Comparison of ENCODE assay signal across 23 cellular contexts in genomic region chr14:22282429-22282828, GRCh38.
A peak's percentile ranks its signal among the peaks of the same experiment; 100 is the strongest.
DNase-seq lines count a peak whose midpoint lies in the region; ATAC-seq, FAIRE-seq and TF ChIP-seq lines count a peak whose summit lies in the region.
"Had no signal": no experiment of that assay in that cellular context is flagged by ENCODE, and none has a peak within 500 bp of the region (broad histone marks: within the 10 kb centered on the region; RNA-seq: fewer than 3 reads in every experiment).

No MANE protein-coding gene starts in this region.

- no peak overlapping the region for H3K4me3 Mint-ChIP-seq in activated naive CD8-positive, alpha-beta T cell treated with anti-CD3 and anti-CD28 coated beads, Interleukin-2, amount 50 U/mL, for 24 hours
- H3K4me3 Mint-ChIP-seq: activated CD4-positive, alpha-beta memory T cell treated with anti-CD3 and anti-CD28 coated beads, Interleukin-2, amount 10 ng/mL, durations not matched to agents 7 days and 5 days; activated naive CD8-positive, alpha-beta T cell treated with anti-CD3 and anti-CD28 coated beads for 36 hours; CD4-positive, alpha-beta memory T cell; dendritic cell treated with granulocyte-macrophage colony-stimulating factor and Interleukin-4, amounts not matched to agents 40 ng/mL and 50 ng/mL, for 4 days; GM23338; stimulated activated naive CD8-positive, alpha-beta T cell treated with anti-CD3 and anti-CD28 coated beads, Interleukin-15, amount 100 ng/mL, for 72 hours had no signal

- peaks cover 0 to 3% of the 10 kb centered on the region in 2 experiments; a peak in 2 of 4 replicates for H3K27me3 ChIP-seq in GM12878 (replicated peaks in 1 of 2; ENCODE audit: control insufficient read depth in 2 of 2, insufficient read depth in 2 of 2, low read length in 1 of 2)
- H3K27me3 ChIP-seq: right lobe of liver, SJSA1, uterus had no signal

- peaks cover 19% of the 10 kb centered on the region for H3K4me1 Mint-ChIP-seq in activated naive CD8-positive, alpha-beta T cell treated with anti-CD3 and anti-CD28 coated beads, Interleukin-2, amount 50 U/mL, for 24 hours
- H3K4me1 Mint-ChIP-seq: activated CD4-positive, alpha-beta memory T cell treated with anti-CD3 and anti-CD28 coated beads, Interleukin-2, amount 10 ng/mL, durations not matched to agents 7 days and 5 days; activated naive CD8-positive, alpha-beta T cell treated with anti-CD3 and anti-CD28 coated beads for 36 hours; CD4-positive, alpha-beta memory T cell; stimulated activated naive CD8-positive, alpha-beta T cell treated with anti-CD3 and anti-CD28 coated beads, Interleukin-15, amount 100 ng/mL, for 72 hours had no signal

- TF ChIP-seq CTCF in GM12878 (IDR thresholded peaks at IDR 0.05 in 2 of 3, conservative IDR thresholded peaks at IDR 0.05 in 1 of 3; ENCODE audit: control insufficient read depth in 2 of 3, extremely low read depth in 1 of 3, insufficient read depth in 1 of 3, low read depth in 3 of 3, low read length in 3 of 3) = no peak

- H3K9me3 Mint-ChIP-seq in activated naive CD8-positive, alpha-beta T cell treated with anti-CD3 and anti-CD28 coated beads, Interleukin-2, amount 50 U/mL, for 24 hours = no peaks in the 10 kb centered on the region
- H3K9me3 Mint-ChIP-seq: activated CD4-positive, alpha-beta memory T cell treated with anti-CD3 and anti-CD28 coated beads, Interleukin-2, amount 10 ng/mL, durations not matched to agents 7 days and 5 days; activated naive CD8-positive, alpha-beta T cell treated with anti-CD3 and anti-CD28 coated beads for 36 hours; CD4-positive, alpha-beta memory T cell; GM23338; stimulated activated naive CD8-positive, alpha-beta T cell treated with anti-CD3 and anti-CD28 coated beads, Interleukin-15, amount 100 ng/mL, for 72 hours had no signal

- peak in 1 of 2 experiments; percentile 48; a peak in 1 of 4 replicates for TF ChIP-seq EP300 in GM12878 (IDR thresholded peaks at IDR 0.05; ENCODE audit: borderline replicate concordance in 1 of 2, control insufficient read depth in 1 of 2, low read depth in 2 of 2, low read length in 2 of 2)

- in situ Hi-C loops in GM12878 (cut with MboI) = no loop called here

- DNase-seq in GM12891 (ENCODE audit: insufficient read length, low spot score) (peak; percentile 8), NOMO-1 treated with DMSO at 0.1 percent for 48 hours (lab: John Stamatoyannopoulos, UW; ENCODE audit: unreplicated experiment) (peak; percentile 79), GM12878 (ENCODE audit: low read depth, low spot score) (no peak), NCI-H2107 (lab: John Stamatoyannopoulos, UW) (no peak)
- no peak for DNase-seq in activated CD8-positive, alpha-beta memory T cell treated with anti-CD3 and anti-CD28 coated beads, Interleukin-2, amount 50 U/mL, for 48 hours
- no peak for DNase-seq in activated naive CD8-positive, alpha-beta T cell treated with anti-CD3 and anti-CD28 coated beads, Interleukin-2, amount 50 U/mL, for 24 hours
- DNase-seq: activated CD4-positive, alpha-beta memory T cell treated with anti-CD3 and anti-CD28 coated beads, Interleukin-2, amount 10 ng/mL, durations not matched to agents 7 days and 5 days; activated naive CD8-positive, alpha-beta T cell treated with anti-CD3 and anti-CD28 coated beads for 36 hours; activated T-cell treated with anti-CD3 and anti-CD28 coated beads, Interleukin-2, amount 50 U/mL, for 48 hours; CD4-positive, alpha-beta memory T cell; DMS79; left ventricle myocardium superior; NCI-H187 treated with DMSO at 0.1 percent for 48 hours; right lobe of liver; stimulated activated naive CD8-positive, alpha-beta T cell treated with anti-CD3 and anti-CD28 coated beads, Interleukin-15, amount 100 ng/mL, for 72 hours; uterus had no signal

- no peaks in the 10 kb centered on the region for H3K79me2 ChIP-seq in GM12878 (ENCODE audit: control insufficient read depth, insufficient read depth, low read length)

- H3K27ac Mint-ChIP-seq in activated naive CD8-positive, alpha-beta T cell treated with anti-CD3 and anti-CD28 coated beads, Interleukin-2, amount 50 U/mL, for 24 hours = no peak overlapping the region
- H3K27ac Mint-ChIP-seq: activated CD4-positive, alpha-beta memory T cell treated with anti-CD3 and anti-CD28 coated beads, Interleukin-2, amount 10 ng/mL, durations not matched to agents 7 days and 5 days; activated naive CD8-positive, alpha-beta T cell treated with anti-CD3 and anti-CD28 coated beads for 36 hours; dendritic cell treated with granulocyte-macrophage colony-stimulating factor and Interleukin-4, amounts not matched to agents 40 ng/mL and 50 ng/mL, for 4 days; stimulated activated naive CD8-positive, alpha-beta T cell treated with anti-CD3 and anti-CD28 coated beads, Interleukin-15, amount 100 ng/mL, for 72 hours had no signal

- intact Hi-C loops in GM12878 (cut with micrococcal nuclease; ENCODE audit: unreplicated experiment) = loop anchor here (10.0 kb wide), 1 partner anchor 118 kb away; no protein-coding TSS in a partner anchor

- RAD21 ChIA-PET in GM12878 (lab: Charles Lee; ENCODE audit: unreplicated experiment) = interaction anchor here (0.8 to 2.1 kb wide), 4 partner anchors 61 to 288 kb away, joined by 3 to 6 read pairs (median 4); no protein-coding TSS in a partner anchor

- H3K4me3 ChIP-seq in GM12878 = no peak overlapping the region
- H3K4me3 ChIP-seq: GM23338, right lobe of liver, SJSA1, uterus had no signal

- CTCF ChIA-PET in GM12878 (lab: Yijun Ruan, JAX) = interaction anchor here (0.6 to 7.0 kb wide), 15 partner anchors 12 to 375 kb away, joined by 3 to 52 read pairs (median 4); no protein-coding TSS in a partner anchor

- POLR2A ChIA-PET in GM12878 (lab: Charles Lee) = interaction anchor here (0.7 kb wide), 1 partner anchor 177 kb away, joined by 4 read pairs; no protein-coding TSS in a partner anchor

- H3K9me3 ChIP-seq in GM12878 (replicated peaks; ENCODE audit: control insufficient read depth, insufficient read depth, low read length) = no peaks in the 10 kb centered on the region
- H3K9me3 ChIP-seq: right lobe of liver, SJSA1, uterus had no signal

- SMC1A ChIA-PET in GM12878 (lab: Charles Lee; ENCODE audit: uncharacterized antibody, unreplicated experiment) = interaction anchor here (1.0 to 6.2 kb wide), 11 partner anchors 20 to 288 kb away, joined by 3 to 36 read pairs (median 5); no protein-coding TSS in a partner anchor

- 7% methylated on average over 5 of the region's 5 CpGs for WGBS in GM12878 (ENCODE audit: insufficient coverage, insufficient replicate concordance, low lambda C conversion rate, missing lambda C conversion rate)

- H3K4me2 ChIP-seq in GM12878 (ENCODE audit: control insufficient read depth, insufficient read depth) = no peak overlapping the region
- H3K4me2 ChIP-seq: GM23338 had no signal

- peak; percentile 26 for FAIRE-seq in GM12891 (lab: Jason Lieb, UNC)
- FAIRE-seq in GM12878 (lab: Jason Lieb, UNC) = peak; percentile 56

- no peak for TF ChIP-seq POLR2A in GM12891 (IDR thresholded peaks at IDR 0.05; ENCODE audit: low read depth, low read length)
- no peak for TF ChIP-seq POLR2A in GM12878 (IDR thresholded peaks at IDR 0.05; ENCODE audit: low read depth, low read length)

- no peak for TF ChIP-seq RAD21 in GM12878 (IDR thresholded peaks at IDR 0.05; ENCODE audit: insufficient read depth, low read depth, low read length)

- no peak overlapping the region for H3K27ac ChIP-seq in GM12878 (ENCODE audit: control insufficient read depth, insufficient read depth)
- H3K27ac ChIP-seq: right lobe of liver, SJSA1, uterus, VCaP had no signal

- ATAC-seq in HG02852 (IDR thresholded peaks at IDR 0.05; ENCODE audit: unreplicated experiment) (peak; percentile 51), GM12878 (peak; percentile 93)
- ATAC-seq in activated CD4-positive, CD25-positive, alpha-beta regulatory T cell treated with anti-CD3 and anti-CD28 coated beads, Interleukin-2, amount 50 U/mL, for 24 hours = no peak
- ATAC-seq in activated naive CD8-positive, alpha-beta T cell treated with anti-CD3 and anti-CD28 coated beads, Interleukin-2, amount 50 U/mL, for 24 hours = no peak
- ATAC-seq: GM23338; left ventricle myocardium superior; PC-3; right lobe of liver; stimulated activated naive CD8-positive, alpha-beta T cell treated with anti-CD3 and anti-CD28 coated beads, Interleukin-15, amount 100 ng/mL, for 72 hours had no signal

- no peaks in the 10 kb centered on the region for H3K36me3 Mint-ChIP-seq in activated naive CD8-positive, alpha-beta T cell treated with anti-CD3 and anti-CD28 coated beads, Interleukin-2, amount 50 U/mL, for 24 hours (ENCODE audit: low read depth)
- H3K36me3 Mint-ChIP-seq: activated naive CD8-positive, alpha-beta T cell treated with anti-CD3 and anti-CD28 coated beads for 36 hours; CD4-positive, alpha-beta memory T cell had no signal

- H3K36me3 ChIP-seq in GM12878 (ENCODE audit: control insufficient read depth in 2 of 2, insufficient read depth in 2 of 2, low read length in 1 of 2) = no peaks in the 10 kb centered on the region
- H3K36me3 ChIP-seq: right lobe of liver, SJSA1, uterus had no signal

- no peaks in the 10 kb centered on the region for H3K27me3 Mint-ChIP-seq in activated naive CD8-positive, alpha-beta T cell treated with anti-CD3 and anti-CD28 coated beads, Interleukin-2, amount 50 U/mL, for 24 hours
- H3K27me3 Mint-ChIP-seq: activated CD4-positive, alpha-beta memory T cell treated with anti-CD3 and anti-CD28 coated beads, Interleukin-2, amount 10 ng/mL, durations not matched to agents 7 days and 5 days; activated naive CD8-positive, alpha-beta T cell treated with anti-CD3 and anti-CD28 coated beads for 36 hours; CD4-positive, alpha-beta memory T cell; stimulated activated naive CD8-positive, alpha-beta T cell treated with anti-CD3 and anti-CD28 coated beads, Interleukin-15, amount 100 ng/mL, for 72 hours had no signal

- H3K4me1 ChIP-seq in GM12878 (ENCODE audit: control insufficient read depth, insufficient read depth, low read length) = peaks cover 5% of the 10 kb centered on the region; the same call in 1 of the 2 replicates
- H3K4me1 ChIP-seq: right lobe of liver, SJSA1, uterus had no signal

- H2AFZ ChIP-seq in GM12878 (ENCODE audit: control insufficient read depth, low read depth, low read length) = no peak overlapping the region

- no peak overlapping the region for H3K9ac ChIP-seq in GM12878 (ENCODE audit: control insufficient read depth, insufficient read depth, low read length)

- no TSS peak for BruUV-seq in GM12878 (replicated peaks; lab: Mats Ljungman, UMichigan)

- no peaks in the 10 kb centered on the region for H4K20me1 ChIP-seq in GM12878 (ENCODE audit: control insufficient read depth, insufficient read depth)

TF ChIP-seq in GM12891, 5 proteins besides CTCF, POLR2A, EP300 and RAD21 (continues in another document):
- TF ChIP-seq POU2F2 (IDR thresholded peaks at IDR 0.05; ENCODE audit: low read depth, low read length) = no peak
- no peak for TF ChIP-seq POLR2AphosphoS5 (IDR thresholded peaks at IDR 0.05; ENCODE audit: low read depth, low read length)
- TF ChIP-seq PAX5 (IDR thresholded peaks at IDR 0.05; ENCODE audit: insufficient read depth, low read length, severe bottlenecking) = no peak
- no peak for TF ChIP-seq TAF1 (IDR thresholded peaks at IDR 0.05; ENCODE audit: low read depth, low read length)

TF ChIP-seq in GM12878, 131 proteins besides CTCF, POLR2A, EP300 and RAD21 (continues in another document):
- TF ChIP-seq POLR2AphosphoS2 (IDR thresholded peaks at IDR 0.05; ENCODE audit: low read depth, low read length) = no peak

Comparison
In these comparisons a context has a peak if more than half of its experiments do, and no peak if none do; other contexts are left out.
1. DNase-seq: peak in GM12891 (single experiment) and NOMO-1 treated with DMSO at 0.1 percent for 48 hours (single experiment); none in GM12878 (single experiment), activated CD8-positive, alpha-beta memory T cell treated with anti-CD3 and anti-CD28 coated beads, Interleukin-2, amount 50 U/mL, for 48 hours (single experiment), activated naive CD8-positive, alpha-beta T cell treated with anti-CD3 and anti-CD28 coated beads, Interleukin-2, amount 50 U/mL, for 24 hours (single experiment) and NCI-H2107 (single experiment).
2. ATAC-seq: peak in HG02852 (single experiment) and GM12878 (single experiment); none in activated CD4-positive, CD25-positive, alpha-beta regulatory T cell treated with anti-CD3 and anti-CD28 coated beads, Interleukin-2, amount 50 U/mL, for 24 hours (0 of 2) and activated naive CD8-positive, alpha-beta T cell treated with anti-CD3 and anti-CD28 coated beads, Interleukin-2, amount 50 U/mL, for 24 hours (single experiment).